In genomic region chr7:98754041-98754479, GRCh38 we compare ENCODE assay signal across 11 cellular contexts.
DNase-seq lines count a peak whose midpoint lies in the region; TF ChIP-seq lines count a peak whose summit lies in the region.
"Had no signal": no experiment of that assay in that cellular context is flagged by ENCODE, and none has a peak within 500 bp of the region (broad histone marks: within the 10 kb centered on the region; RNA-seq: fewer than 3 reads in every experiment).

No MANE protein-coding gene starts in this region.

- CTCF ChIA-PET in Calu3 (lab: Charles Lee): interaction anchor here (0.5 kb wide), 1 partner anchor 72 kb away, joined by 3 read pairs; no protein-coding TSS in a partner anchor

- H3K4me3 Mint-ChIP-seq in Calu3 (ENCODE audit: low read depth, unreplicated experiment) (no peak overlapping the region), type B pancreatic cell (no peak overlapping the region)

- H3K9ac ChIP-seq in NT2/D1 (ENCODE audit: insufficient read length, low read depth) (no peak overlapping the region), iPS-18a (ENCODE audit: low read length) (peak overlapping the region; percentile 18)

- H3K36me3 ChIP-seq in NT2/D1 (ENCODE audit: insufficient read depth, insufficient read length, low read length): no peaks in the 10 kb centered on the region
- H3K36me3 ChIP-seq in iPS-18a (ENCODE audit: control insufficient read depth, low read depth, low read length): no peaks in the 10 kb centered on the region
- H3K36me3 ChIP-seq: stomach had no signal

- H3K4me1 ChIP-seq in NT2/D1 (ENCODE audit: insufficient read depth, insufficient read length): peaks cover 7% of the 10 kb centered on the region
- H3K4me1 ChIP-seq in iPS-18a (ENCODE audit: control insufficient read depth, low read depth, low read length): no peaks in the 10 kb centered on the region
- H3K4me1 ChIP-seq: stomach had no signal

- H3K27ac ChIP-seq in iPS-18a (ENCODE audit: low read length): no peak overlapping the region
- H3K27ac ChIP-seq: stomach had no signal

- BruUV-seq in Calu3 (replicated peaks; lab: Mats Ljungman, UMichigan): no TSS peak

- H3K27me3 Mint-ChIP-seq in Calu3 (ENCODE audit: unreplicated experiment): peaks cover 16% of the 10 kb centered on the region
- peaks cover 5% of the 10 kb centered on the region for H3K27me3 Mint-ChIP-seq in type B pancreatic cell

- H3K4me3 ChIP-seq in NT2/D1 (ENCODE audit: insufficient read length, low read depth): no peak overlapping the region
- no peak overlapping the region for H3K4me3 ChIP-seq in iPS-18a (ENCODE audit: low read length)
- H3K4me3 ChIP-seq: stomach had no signal

- no peak overlapping the region for H3K27ac Mint-ChIP-seq in Calu3 (ENCODE audit: unreplicated experiment)
- H3K27ac Mint-ChIP-seq in type B pancreatic cell: no peak overlapping the region

- DNase-seq in Calu3 (peak; percentile 27), HT1080 (ENCODE audit: low read depth) (peak; percentile 13), NT2/D1 (ENCODE audit: low read depth, low spot score) (peak; percentile 35), type B pancreatic cell (ENCODE audit: extremely low spot score, unreplicated experiment) (no peak), NCI-H1417 treated with DMSO at 0.1 percent for 48 hours (lab: John Stamatoyannopoulos, UW) (no peak), GM19240 (ENCODE audit: insufficient read length, low spot score) (no peak)
- DNase-seq in stimulated activated CD4-positive, alpha-beta T cell treated with anti-CD3 and anti-CD28 coated beads, Interleukin-15, amount 100 ng/mL, for 24 hours: no peak
- DNase-seq: NCI-H146; stimulated activated CD4-positive, alpha-beta T cell treated with anti-CD3 and anti-CD28 coated beads, Interleukin-1b, Interleukin-23, amount 100 ng/mL, for 48 hours; stomach had no signal

- H3K9me3 Mint-ChIP-seq in Calu3 (ENCODE audit: low read depth, unreplicated experiment) (peaks cover 3% of the 10 kb centered on the region), type B pancreatic cell (peaks cover 10% of the 10 kb centered on the region)

- H3K9me3 ChIP-seq in NT2/D1 (ENCODE audit: insufficient read depth, low read length): no peaks in the 10 kb centered on the region
- H3K9me3 ChIP-seq in iPS-18a (ENCODE audit: control insufficient read depth, low read depth, low read length): no peaks in the 10 kb centered on the region
- H3K9me3 ChIP-seq: stomach had no signal

- intact Hi-C loops in Calu3 (cut with micrococcal nuclease; ENCODE audit: unreplicated experiment): no loop called here

- H3K27me3 ChIP-seq in NT2/D1 (ENCODE audit: insufficient read depth, insufficient read length) (no peaks in the 10 kb centered on the region), iPS-18a (ENCODE audit: control insufficient read depth, insufficient read depth, low read length) (no peaks in the 10 kb centered on the region)

- H3K4me1 Mint-ChIP-seq in Calu3 (ENCODE audit: low read depth, unreplicated experiment) (no peaks in the 10 kb centered on the region), type B pancreatic cell (ENCODE audit: unreplicated experiment) (no peaks in the 10 kb centered on the region)

- TF ChIP-seq CTCF in Calu3 (IDR thresholded peaks at IDR 0.05; ENCODE audit: unreplicated experiment) (no peak), type B pancreatic cell (conservative IDR thresholded peaks at IDR 0.05) (no peak)

- no peaks in the 10 kb centered on the region for H3K36me3 Mint-ChIP-seq in Calu3 (ENCODE audit: insufficient read depth, unreplicated experiment)
- H3K36me3 Mint-ChIP-seq in type B pancreatic cell: no peaks in the 10 kb centered on the region

Comparison
In these comparisons a context has a peak if more than half of its experiments do, and no peak if none do; other contexts are left out.
1. DNase-seq: peak in Calu3 (single experiment), HT1080 (single experiment) and NT2/D1 (single experiment); none in type B pancreatic cell (single experiment), stimulated activated CD4-positive, alpha-beta T cell treated with anti-CD3 and anti-CD28 coated beads, Interleukin-15, amount 100 ng/mL, for 24 hours (single experiment), NCI-H1417 treated with DMSO at 0.1 percent for 48 hours (single experiment) and GM19240 (single experiment).